Comparison of ENCODE assay signal across 24 cellular contexts in the genomic region with DNA sequence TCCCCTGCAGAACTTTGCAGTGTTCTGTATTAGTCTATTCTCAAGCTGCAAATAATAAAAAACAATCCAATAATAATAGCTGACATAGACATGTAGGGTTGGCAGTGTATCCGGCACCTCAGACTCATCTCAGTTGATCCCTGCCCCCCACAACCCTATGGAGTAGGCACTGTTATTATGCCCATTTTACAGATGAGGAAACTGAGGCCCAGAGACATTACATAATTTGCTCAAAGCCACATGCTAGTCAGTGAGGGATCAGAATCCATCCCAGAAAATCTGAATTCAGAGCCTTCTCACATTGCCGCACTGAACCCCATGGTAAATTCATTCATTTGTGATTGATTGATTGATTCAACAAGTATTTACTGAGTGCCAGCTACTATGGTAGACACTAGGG.
"Had no signal": no experiment of that assay in that cellular context is flagged by ENCODE, and none has a peak within 500 bp of the region (broad histone marks: within the 10 kb centered on the region; RNA-seq: fewer than 3 reads in every experiment).

No MANE protein-coding gene starts in this region.

- DNase-seq: dermis blood vessel endothelial cell; dorsolateral prefrontal cortex; effector CD4-positive, alpha-beta T cell; effector memory CD4-positive, alpha-beta T cell; foreskin keratinocyte; glutamatergic neuron; head of caudate nucleus; heart right ventricle; hippocampal formation; left cardiac atrium; left lung; left ventricle myocardium superior; lower lobe of right lung; mesenchymal stem cell; mucosa of descending colon had no signal

- H3K36me3 ChIP-seq: esophagus muscularis mucosa, gastroesophageal sphincter, heart right ventricle, left lung, lower lobe of right lung had no signal

- ATAC-seq: foreskin keratinocyte, gastroesophageal sphincter, left cardiac atrium, left lung, mucosa of descending colon had no signal

- H3K9me3 ChIP-seq: esophagus muscularis mucosa, gastroesophageal sphincter, heart right ventricle, left lung, lower lobe of right lung, mucosa of descending colon had no signal

- H3K27me3 ChIP-seq: foreskin keratinocyte, gastroesophageal sphincter, heart right ventricle, left lung had no signal

- H3K4me3 ChIP-seq: coronary artery, dorsolateral prefrontal cortex, esophagus muscularis mucosa, gastroesophageal sphincter, heart right ventricle, left lung, lower lobe of right lung, mucosa of descending colon had no signal

- H3K27ac ChIP-seq: coronary artery, dorsolateral prefrontal cortex, esophagus muscularis mucosa, foreskin keratinocyte, gastroesophageal sphincter, heart right ventricle, left lung, lower lobe of right lung had no signal

- H3K36me3 Mint-ChIP-seq: mesothelial cell of epicardium had no signal

- H3K4me3 Mint-ChIP-seq: mesothelial cell of epicardium had no signal

- FAIRE-seq: colon, endothelial cell of umbilical vein, frontal cortex, islet of Langerhans, keratinocyte had no signal

- H3K4me1 ChIP-seq: esophagus muscularis mucosa, gastroesophageal sphincter, left lung, lower lobe of right lung had no signal

- H3K27ac Mint-ChIP-seq: mesothelial cell of epicardium had no signal

- H3K9me3 Mint-ChIP-seq: mesothelial cell of epicardium had no signal
